ENCODE assay signal across 8 cellular contexts in the genomic region with DNA sequence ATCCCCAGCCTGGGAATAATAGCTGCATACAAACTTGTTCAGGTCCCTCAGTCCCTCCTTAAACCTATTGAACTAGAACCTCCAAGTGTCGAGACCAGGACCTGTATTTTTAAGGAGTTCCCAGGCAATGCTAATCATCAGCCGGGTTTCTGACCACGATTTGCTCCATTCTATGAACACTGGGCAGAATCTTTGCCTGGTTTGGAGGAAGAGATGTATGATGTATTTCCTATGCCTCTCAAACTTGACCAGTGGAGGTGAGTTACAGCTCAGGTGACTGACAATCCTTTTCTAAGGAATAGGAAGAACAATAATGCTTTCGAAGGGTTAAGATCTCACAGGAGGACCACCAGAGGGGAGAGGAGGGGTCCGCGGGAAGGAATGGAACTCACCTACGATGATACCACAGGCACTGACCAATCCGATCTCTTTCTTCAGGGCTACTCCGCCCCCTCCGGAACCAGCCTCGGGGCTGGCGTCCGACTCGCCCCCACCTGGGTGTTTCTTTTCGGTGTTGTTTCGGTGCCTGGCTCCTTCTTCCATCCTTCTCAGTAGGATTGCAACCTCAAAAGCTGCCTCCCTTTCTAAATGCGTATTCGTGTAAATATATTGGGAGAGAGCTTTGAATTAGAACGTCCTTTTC. TPM values are rescaled to one million over a fixed set of nuclear protein-coding genes. Genes with fewer than 3 reads are reported as not detected.
DNase-seq lines count a peak whose midpoint lies in the region; ATAC-seq and TF ChIP-seq lines count a peak whose summit lies in the region.

No MANE protein-coding gene starts in this region.

- peak; percentile 59 for ATAC-seq in CD4-positive, alpha-beta T cell (ENCODE audit: poor library complexity)
- ATAC-seq in sciatic nerve (peak; percentile 59), HG03280 (IDR thresholded peaks at IDR 0.05; ENCODE audit: unreplicated experiment) (no peak)

- H3K27ac Mint-ChIP-seq in CD4-positive, alpha-beta T cell, result no peak overlapping the region

- H3K36me3 ChIP-seq in adipocyte (ENCODE audit: control insufficient read depth, insufficient read depth, low read length, severe bottlenecking), result no peaks in the 10 kb centered on the region

- no peak overlapping the region for H3K27ac ChIP-seq in CD4-positive, alpha-beta T cell (ENCODE audit: low read depth, low read length)

- no peak overlapping the region for H3K4me3 Mint-ChIP-seq in CD4-positive, alpha-beta T cell

- H3K4me1 ChIP-seq in adipocyte (ENCODE audit: control insufficient read depth, insufficient read depth, low read length), result peaks cover 39% of the 10 kb centered on the region

- H3K4me1 Mint-ChIP-seq in CD4-positive, alpha-beta T cell (ENCODE audit: low read depth), result no peaks in the 10 kb centered on the region

- H3K9ac ChIP-seq in adipocyte (ENCODE audit: low read length), result peak overlapping the region; percentile 79

- DNase-seq in CD4-positive, alpha-beta T cell, result peak in 7 of 10 experiments; percentile 11 to 46 (median 25)
- peak; percentile 21 for DNase-seq in NCI-H526 treated with DMSO at 0.1 percent for 48 hours (lab: John Stamatoyannopoulos, UW)
- peak; percentile 44 for DNase-seq in adipocyte (ENCODE audit: low read depth)
- DNase-seq in iPS DF 4.7 (ENCODE audit: extremely low read depth, low spot score), result peak; percentile 69
- DNase-seq in sciatic nerve (ENCODE audit: low spot score), result no peak
- DNase-seq in GM19238 (ENCODE audit: insufficient read length, low spot score), result no peak
- DNase-seq in SIG-M5 (lab: John Stamatoyannopoulos, UW), result no peak

- peaks cover 19% of the 10 kb centered on the region for H3K27me3 ChIP-seq in CD4-positive, alpha-beta T cell (ENCODE audit: control insufficient read depth, insufficient read depth, low read length)
- H3K27me3 ChIP-seq in adipocyte (replicated peaks; ENCODE audit: control insufficient read depth, insufficient read depth, low read length), result peaks cover 4% of the 10 kb centered on the region

- H3K36me3 Mint-ChIP-seq in CD4-positive, alpha-beta T cell (ENCODE audit: low read depth), result no peaks in the 10 kb centered on the region

- POLR2A ChIA-PET in CD4-positive, alpha-beta T cell (lab: Charles Lee), result interaction anchor here (0.7 to 1.7 kb wide), 4 partner anchors 10 to 185 kb away, joined by 3 to 10 read pairs (median 4); a partner anchor contains a TSS

- peak overlapping the region; percentile 86 for H3K4me3 ChIP-seq in adipocyte (ENCODE audit: low read length)

- no peak for TF ChIP-seq CTCF in CD4-positive, alpha-beta T cell (IDR thresholded peaks at IDR 0.05)

- no peaks in the 10 kb centered on the region for H3K9me3 Mint-ChIP-seq in CD4-positive, alpha-beta T cell

- peaks cover 13% of the 10 kb centered on the region for H3K27me3 Mint-ChIP-seq in CD4-positive, alpha-beta T cell

- no peaks in the 10 kb centered on the region for H3K9me3 ChIP-seq in CD4-positive, alpha-beta T cell (ENCODE audit: control insufficient read depth, low read length)
- no peaks in the 10 kb centered on the region for H3K9me3 ChIP-seq in adipocyte (ENCODE audit: control insufficient read depth, low read length)

- intact Hi-C loops in CD4-positive, alpha-beta T cell (cut with DNase I, micrococcal nuclease), result loop anchor here in 1 of 2 experiments (2.0 to 10.0 kb wide), 2 partner anchors 112 to 198 kb away; a partner anchor contains a TSS
- intact Hi-C loops in sciatic nerve (cut with DNase I), result no loop called here

- CTCF ChIA-PET in CD4-positive, alpha-beta T cell (lab: Charles Lee), result interaction anchor here (0.5 to 2.4 kb wide), 6 partner anchors 11 to 198 kb away, joined by 3 to 10 read pairs (median 4); no protein-coding TSS in a partner anchor

RNA-seq across cellular contexts. Expression of a gene that starts 1.0 kb away (rescaled TPM):
- under 1 TPM; 0.73 to 0.80 TPM for total RNA-seq in CD4-positive, alpha-beta T cell
- 15.0 TPM for total RNA-seq in sciatic nerve

RNA-seq across cellular contexts. Expression of a gene that starts 55.2 kb away (rescaled TPM):
- total RNA-seq in CD4-positive, alpha-beta T cell, result not detected
- total RNA-seq in sciatic nerve, result not detected

Comparison
In these comparisons a context has a peak if more than half of its experiments do, and no peak if none do; other contexts are left out.
1. DNase-seq: peak in CD4-positive, alpha-beta T cell (7 of 10), NCI-H526 treated with DMSO at 0.1 percent for 48 hours (single experiment), adipocyte (single experiment) and iPS DF 4.7 (single experiment); none in sciatic nerve (single experiment), GM19238 (single experiment) and SIG-M5 (single experiment).